10 cellular contexts compared by ENCODE assay signal in the genomic region with DNA sequence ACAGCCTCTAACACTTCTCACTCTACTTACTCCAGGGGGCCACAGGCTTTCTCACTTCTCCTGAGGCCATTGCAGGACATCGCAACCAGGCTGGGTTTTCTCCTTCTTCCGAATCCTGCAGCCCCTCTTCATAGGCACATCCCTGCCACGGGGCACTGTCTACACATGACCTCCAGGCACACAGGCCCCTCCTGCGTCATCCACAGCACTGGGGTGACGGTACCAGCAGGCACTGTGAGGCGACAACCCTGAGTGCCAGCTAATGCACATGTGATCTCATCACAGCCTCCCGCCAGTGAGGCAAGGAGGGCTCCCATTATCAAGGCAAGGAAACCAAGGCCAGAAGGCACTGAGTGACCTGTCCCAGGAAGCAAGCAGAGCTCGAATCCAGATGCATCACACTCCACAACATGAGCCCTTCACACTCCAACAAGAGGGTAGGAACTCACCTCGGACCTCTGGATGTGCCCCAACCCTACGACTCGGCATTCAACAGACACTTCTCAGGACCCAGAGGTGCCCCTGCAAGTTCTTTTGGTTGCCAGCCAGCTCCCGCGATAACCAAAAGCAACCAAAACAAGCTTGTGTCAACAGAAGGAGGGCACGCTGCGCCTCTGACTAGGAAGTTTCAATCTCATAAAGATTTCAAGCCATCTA. TPM values are rescaled to one million over a fixed set of nuclear protein-coding genes. Genes with fewer than 3 reads are reported as not detected.
DNase-seq lines count a peak whose midpoint lies in the region; ATAC-seq and TF ChIP-seq lines count a peak whose summit lies in the region.
"Had no signal": no experiment of that assay in that cellular context is flagged by ENCODE, and none has a peak within 500 bp of the region (broad histone marks: within the 10 kb centered on the region; RNA-seq: fewer than 3 reads in every experiment).

No MANE protein-coding gene starts in this region.

- no peaks in the 10 kb centered on the region for H3K9me3 ChIP-seq in RWPE2 (ENCODE audit: severe bottlenecking)

- H3K27ac ChIP-seq in RWPE2 (ENCODE audit: poor library complexity, severe bottlenecking) (no peak overlapping the region), temporal lobe (ENCODE audit: low read depth, low read length) (peak overlapping the region; percentile 2), caudate nucleus (ENCODE audit: low read depth, low read length) (no peak overlapping the region)
- H3K27ac ChIP-seq: tibial artery had no signal

- ATAC-seq in RWPE2 (ENCODE audit: low read depth) (peak; percentile 8; the same call in 1 of the 3 replicates), GM18861 (IDR thresholded peaks at IDR 0.05; ENCODE audit: unreplicated experiment) (no peak), Right ventricle myocardium inferior (no peak)

- intact Hi-C loops in Right ventricle myocardium inferior (cut with DNase I) = no loop called here

- no peak overlapping the region for H3K4me3 ChIP-seq in RWPE2 (ENCODE audit: severe bottlenecking)
- H3K4me3 ChIP-seq: MG63, tibial artery had no signal

- H3K4me1 ChIP-seq in RWPE2 (ENCODE audit: insufficient read depth, poor library complexity, severe bottlenecking) = no peaks in the 10 kb centered on the region

- peak; percentile 32 for DNase-seq in NCI-H2029 (lab: John Stamatoyannopoulos, UW)
- no peak for DNase-seq in NCI-H2029 treated with DMSO at 0.1 percent for 48 hours (lab: John Stamatoyannopoulos, UW)
- DNase-seq in RWPE2 (ENCODE audit: low spot score) = no peak
- peak; percentile 22 for DNase-seq in medulla oblongata (ENCODE audit: extremely low spot score)
- no peak for DNase-seq in caudate nucleus (lab: John Stamatoyannopoulos, UW)
- DNase-seq in Right ventricle myocardium inferior (ENCODE audit: missing footprints) = no peak
- DNase-seq: tibial artery had no signal

- peaks cover 3% of the 10 kb centered on the region for H3K27me3 ChIP-seq in RWPE2 (ENCODE audit: insufficient read depth, poor library complexity, severe bottlenecking)
- H3K27me3 ChIP-seq: MG63, tibial artery had no signal

- no peak for TF ChIP-seq CTCF in RWPE2 (IDR thresholded peaks at IDR 0.05; ENCODE audit: poor library complexity, severe bottlenecking)

- H3K36me3 ChIP-seq in RWPE2 (ENCODE audit: low read depth) = no peaks in the 10 kb centered on the region
- H3K36me3 ChIP-seq: MG63, tibial artery had no signal

RNA-seq across cellular contexts. Expression of gene FAM174B, which starts 16.7 kb away (rescaled TPM):
- total RNA-seq in temporal lobe (9.8 TPM), Right ventricle myocardium inferior (13.0 TPM)

Comparison
In these comparisons a context has a peak if more than half of its experiments do, and no peak if none do; other contexts are left out.
1. DNase-seq: peak in NCI-H2029 (single experiment) and medulla oblongata (single experiment); none in NCI-H2029 treated with DMSO at 0.1 percent for 48 hours (single experiment), RWPE2 (single experiment), caudate nucleus (0 of 61) and Right ventricle myocardium inferior (single experiment).